17 cellular contexts compared by ENCODE assay signal in genomic region chr11:73137942-73138274, GRCh38. TPM values are rescaled to one million over a fixed set of nuclear protein-coding genes. Genes with fewer than 3 reads are reported as not detected.
A peak's percentile ranks its signal among the peaks of the same experiment; 100 is the strongest.
DNase-seq lines count a peak whose midpoint lies in the region; ATAC-seq and TF ChIP-seq lines count a peak whose summit lies in the region.
"Had no signal": no experiment of that assay in that cellular context is flagged by ENCODE, and none has a peak within 500 bp of the region (broad histone marks: within the 10 kb centered on the region; RNA-seq: fewer than 3 reads in every experiment).

No MANE protein-coding gene starts in this region.

- peaks cover 33% of the 10 kb centered on the region for H3K36me3 Mint-ChIP-seq in T-helper 1 cell treated with Interleukin-12 subunit alpha and Interleukin-12 subunit beta and Interleukin-4 antibody, amounts not matched to agents 30 μg/mL and 1 μg/mL, for 36 hours (ENCODE audit: low read depth)
- H3K36me3 Mint-ChIP-seq in IgD-negative memory B cell (peaks cover 8% of the 10 kb centered on the region), neural crest cell (ENCODE audit: low read depth) (no peaks in the 10 kb centered on the region)
- H3K36me3 Mint-ChIP-seq in activated naive CD8-positive, alpha-beta T cell treated with anti-CD3 and anti-CD28 coated beads, Interleukin-2, amount 50 U/mL, for 24 hours (ENCODE audit: low read depth), result peaks cover 43% of the 10 kb centered on the region

- peaks cover 5% of the 10 kb centered on the region for H3K79me2 ChIP-seq in trophoblast cell (ENCODE audit: control insufficient read depth, insufficient read depth, low read length, poor library complexity)

- no peak overlapping the region for H3K18ac ChIP-seq in trophoblast cell (ENCODE audit: low read length)

- peaks cover 6% of the 10 kb centered on the region for H3K27me3 ChIP-seq in trophoblast cell (ENCODE audit: insufficient read depth, low read length)
- H3K27me3 ChIP-seq: heart right ventricle, left lung had no signal

- H3K4me2 ChIP-seq in trophoblast cell (ENCODE audit: low read length), result no peak overlapping the region

- no peak overlapping the region for H3K4ac ChIP-seq in trophoblast cell (ENCODE audit: low read depth, low read length)

- H3K27me3 Mint-ChIP-seq in T-helper 1 cell treated with Interleukin-12 subunit alpha and Interleukin-12 subunit beta and Interleukin-4 antibody, amounts not matched to agents 30 μg/mL and 1 μg/mL, for 36 hours (ENCODE audit: low read depth), result no peaks in the 10 kb centered on the region
- H3K27me3 Mint-ChIP-seq in IgD-negative memory B cell (no peaks in the 10 kb centered on the region), neural crest cell (ENCODE audit: low read depth) (peaks cover 2% of the 10 kb centered on the region)
- H3K27me3 Mint-ChIP-seq in activated naive CD8-positive, alpha-beta T cell treated with anti-CD3 and anti-CD28 coated beads, Interleukin-2, amount 50 U/mL, for 24 hours, result no peaks in the 10 kb centered on the region

- H4K8ac ChIP-seq in trophoblast cell (ENCODE audit: low read depth, low read length), result no peak overlapping the region

- peaks cover 10% of the 10 kb centered on the region for H3K79me1 ChIP-seq in trophoblast cell (ENCODE audit: low read length)

- no peaks in the 10 kb centered on the region for H3K36me3 ChIP-seq in trophoblast cell (ENCODE audit: control insufficient read depth in 1 of 2, insufficient read depth in 2 of 2, low read length in 2 of 2)

- H3K4me1 ChIP-seq in trophoblast cell (ENCODE audit: control insufficient read depth in 1 of 2, insufficient read depth in 2 of 2, low read length in 2 of 2), result peaks cover 3 to 10% of the 10 kb centered on the region in 2 experiments

- H3K9me3 ChIP-seq in trophoblast cell (ENCODE audit: insufficient read depth, low read depth, low read length), result no peaks in the 10 kb centered on the region
- H3K9me3 ChIP-seq: heart right ventricle, left lung had no signal

- no peaks in the 10 kb centered on the region for H3K9me3 Mint-ChIP-seq in T-helper 1 cell treated with Interleukin-12 subunit alpha and Interleukin-12 subunit beta and Interleukin-4 antibody, amounts not matched to agents 30 μg/mL and 1 μg/mL, for 36 hours
- no peaks in the 10 kb centered on the region for H3K9me3 Mint-ChIP-seq in IgD-negative memory B cell
- H3K9me3 Mint-ChIP-seq in activated naive CD8-positive, alpha-beta T cell treated with anti-CD3 and anti-CD28 coated beads, Interleukin-2, amount 50 U/mL, for 24 hours, result no peaks in the 10 kb centered on the region
- H3K9me3 Mint-ChIP-seq in neural crest cell, result no peaks in the 10 kb centered on the region
- H3K9me3 Mint-ChIP-seq: activated T-helper 1 cell treated with anti-CD3 and anti-CD28 coated beads, Interleukin-12 subunit alpha, Interleukin-12 subunit beta, Interleukin-2, Interleukin-4 antibody, amounts not matched to agents 30 ng/mL and 10 ng/mL and 1 ng/mL, durations not matched to agents 14 hours and 24 hours and 36 hours had no signal

- H3K27ac Mint-ChIP-seq in T-helper 1 cell treated with Interleukin-12 subunit alpha and Interleukin-12 subunit beta and Interleukin-4 antibody, amounts not matched to agents 30 μg/mL and 1 μg/mL, for 36 hours, result peak overlapping the region; percentile 7
- H3K27ac Mint-ChIP-seq in IgD-negative memory B cell, result peak overlapping the region in 2 of 3 donors; percentile 56 to 76
- no peak overlapping the region for H3K27ac Mint-ChIP-seq in activated naive CD8-positive, alpha-beta T cell treated with anti-CD3 and anti-CD28 coated beads, Interleukin-2, amount 50 U/mL, for 24 hours
- H3K27ac Mint-ChIP-seq in neural crest cell (ENCODE audit: unreplicated experiment), result no peak overlapping the region
- H3K27ac Mint-ChIP-seq: activated T-helper 1 cell treated with anti-CD3 and anti-CD28 coated beads, Interleukin-12 subunit alpha, Interleukin-12 subunit beta, Interleukin-2, Interleukin-4 antibody, amounts not matched to agents 30 ng/mL and 10 ng/mL and 1 ng/mL, durations not matched to agents 14 hours and 24 hours and 36 hours had no signal

- no peak overlapping the region for H3K14ac ChIP-seq in trophoblast cell (ENCODE audit: low read length)

- no peak overlapping the region for H2AFZ ChIP-seq in trophoblast cell (ENCODE audit: insufficient read depth, low read length, poor library complexity)

- peaks cover 32% of the 10 kb centered on the region for H3K4me1 Mint-ChIP-seq in T-helper 1 cell treated with Interleukin-12 subunit alpha and Interleukin-12 subunit beta and Interleukin-4 antibody, amounts not matched to agents 30 μg/mL and 1 μg/mL, for 36 hours (ENCODE audit: low read depth)
- peaks cover 47 to 51% (median 48%) of the 10 kb centered on the region in 3 donors for H3K4me1 Mint-ChIP-seq in IgD-negative memory B cell
- H3K4me1 Mint-ChIP-seq in activated naive CD8-positive, alpha-beta T cell treated with anti-CD3 and anti-CD28 coated beads, Interleukin-2, amount 50 U/mL, for 24 hours, result peaks cover 48% of the 10 kb centered on the region
- H3K4me1 Mint-ChIP-seq in neural crest cell, result peaks cover 31% of the 10 kb centered on the region

- no peak overlapping the region for H3K23ac ChIP-seq in trophoblast cell (ENCODE audit: low read length)

- H2BK5ac ChIP-seq in trophoblast cell (ENCODE audit: low read depth, low read length, poor library complexity), result no peak overlapping the region

- no peak overlapping the region for H4K91ac ChIP-seq in trophoblast cell (ENCODE audit: low read depth, low read length)

- no peak for TF ChIP-seq CTCF in neural crest cell (conservative IDR thresholded peaks at IDR 0.05)

- H2AK5ac ChIP-seq in trophoblast cell (ENCODE audit: low read length), result no peak overlapping the region

- DNase-seq in T-helper 1 cell, result no peak
- no peak for DNase-seq in activated naive CD8-positive, alpha-beta T cell treated with anti-CD3 and anti-CD28 coated beads, Interleukin-2, amount 50 U/mL, for 24 hours
- no peak for DNase-seq in neural crest cell (ENCODE audit: low read depth, low spot score)
- DNase-seq in trophoblast cell, result no peak
- DNase-seq: cortex of kidney; heart right ventricle; left lung; NCI-H1105; NCI-H510A treated with DMSO at 0.1 percent for 48 hours; small intestine; stimulated activated CD4-positive, alpha-beta T cell treated with anti-CD3 and anti-CD28 coated beads, Interleukin-2, amount 100 ng/mL, for 48 hours had no signal

- no peak for ATAC-seq in activated naive CD8-positive, alpha-beta T cell treated with anti-CD3 and anti-CD28 coated beads, Interleukin-2, amount 50 U/mL, for 24 hours
- ATAC-seq in HG03139 (IDR thresholded peaks at IDR 0.05; ENCODE audit: unreplicated experiment), result no peak
- no peak for ATAC-seq in HG03565 (IDR thresholded peaks at IDR 0.05; ENCODE audit: unreplicated experiment)
- ATAC-seq: heart right ventricle, left lung had no signal

- no peak overlapping the region for H3K9ac ChIP-seq in trophoblast cell (ENCODE audit: low read length)

- H3K4me3 Mint-ChIP-seq in T-helper 1 cell treated with Interleukin-12 subunit alpha and Interleukin-12 subunit beta and Interleukin-4 antibody, amounts not matched to agents 30 μg/mL and 1 μg/mL, for 36 hours, result peak overlapping the region; percentile 11
- peak overlapping the region; percentile 70 to 92 (median 85) for H3K4me3 Mint-ChIP-seq in IgD-negative memory B cell
- H3K4me3 Mint-ChIP-seq in activated naive CD8-positive, alpha-beta T cell treated with anti-CD3 and anti-CD28 coated beads, Interleukin-2, amount 50 U/mL, for 24 hours, result peak overlapping the region; percentile 10
- peak overlapping the region; percentile 28 for H3K4me3 Mint-ChIP-seq in neural crest cell

- H4K12ac ChIP-seq in trophoblast cell (ENCODE audit: low read depth, low read length), result no peak overlapping the region

- no peak overlapping the region for H3K27ac ChIP-seq in trophoblast cell (ENCODE audit: low read depth, low read length)
- H3K27ac ChIP-seq: 22Rv1 had no signal

- H3K4me3 ChIP-seq in trophoblast cell (ENCODE audit: low read depth, low read length), result no peak overlapping the region
- H3K4me3 ChIP-seq: heart right ventricle, left lung had no signal

- H2BK120ac ChIP-seq in trophoblast cell (ENCODE audit: insufficient read depth, low read length, poor library complexity), result no peak overlapping the region

- H2BK12ac ChIP-seq in trophoblast cell (ENCODE audit: low read length), result no peak overlapping the region

RNA-seq across cellular contexts. Expression of gene FCHSD2, which starts 4.2 kb away (rescaled TPM):
- polyA plus RNA-seq in IgD-negative memory B cell, result 72.1 TPM
- 32.2 and 34.4 TPM in 2 replicates for total RNA-seq in neural crest cell
- polyA plus RNA-seq in trophoblast cell (2013), result 6.4 and 8.1 TPM in 2 replicates

Comparison
In these comparisons a context has a peak if more than half of its experiments do, and no peak if none do; other contexts are left out.
1. H3K27ac Mint-ChIP-seq: peak in T-helper 1 cell treated with Interleukin-12 subunit alpha and Interleukin-12 subunit beta and Interleukin-4 antibody, amounts not matched to agents 30 μg/mL and 1 μg/mL, for 36 hours (single experiment) and IgD-negative memory B cell (2 of 3); none in activated naive CD8-positive, alpha-beta T cell treated with anti-CD3 and anti-CD28 coated beads, Interleukin-2, amount 50 U/mL, for 24 hours (single experiment) and neural crest cell (single experiment).
2. H3K4me3 Mint-ChIP-seq: peak in every context shown above with its lines; median percentile 85 in IgD-negative memory B cell; 28 in neural crest cell; 11 in T-helper 1 cell treated with Interleukin-12 subunit alpha and Interleukin-12 subunit beta and Interleukin-4 antibody, amounts not matched to agents 30 μg/mL and 1 μg/mL, for 36 hours; 10 in activated naive CD8-positive, alpha-beta T cell treated with anti-CD3 and anti-CD28 coated beads, Interleukin-2, amount 50 U/mL, for 24 hours.